In genomic region chr1:195197116-195197515, GRCh38 we compare ENCODE assay signal across 18 cellular contexts.
DNase-seq lines count a peak whose midpoint lies in the region; ATAC-seq, FAIRE-seq and TF ChIP-seq lines count a peak whose summit lies in the region.
"Had no signal": no experiment of that assay in that cellular context is flagged by ENCODE, and none has a peak within 500 bp of the region (broad histone marks: within the 10 kb centered on the region; RNA-seq: fewer than 3 reads in every experiment).

No MANE protein-coding gene starts in this region.

- H3K4me1 ChIP-seq in OCI-LY3 (ENCODE audit: low read length) (peaks cover 29% of the 10 kb centered on the region), kidney (ENCODE audit: control insufficient read depth in 1 of 2, insufficient read depth in 1 of 2, low read depth in 1 of 2, low read length in 2 of 2) (no peaks in the 10 kb centered on the region), Peyer's patch (no peaks in the 10 kb centered on the region)

- no peak overlapping the region for H3K27ac Mint-ChIP-seq in activated CD8-positive, alpha-beta T cell treated with anti-CD3 and anti-CD28 coated beads, Interleukin-2, amount 10 ng/mL, durations not matched to agents 7 days and 5 days
- H3K27ac Mint-ChIP-seq: CD4-positive, alpha-beta memory T cell; HFFc6 had no signal

- no peaks in the 10 kb centered on the region for H3K36me3 ChIP-seq in KOPT-K1 (ENCODE audit: insufficient read depth, low read length)
- H3K36me3 ChIP-seq in OCI-LY3 (replicated peaks; ENCODE audit: low read depth, low read length): no peaks in the 10 kb centered on the region
- H3K36me3 ChIP-seq in kidney (ENCODE audit: control insufficient read depth in 1 of 2, insufficient read depth in 2 of 2, low read length in 2 of 2): no peaks in the 10 kb centered on the region
- no peaks in the 10 kb centered on the region for H3K36me3 ChIP-seq in Peyer's patch

- DNase-seq in kidney: no peak
- DNase-seq in activated CD8-positive, alpha-beta T cell treated with anti-CD3 and anti-CD28 coated beads, Interleukin-2, amount 10 ng/mL, durations not matched to agents 7 days and 5 days: no peak
- no peak for DNase-seq in Peyer's patch
- DNase-seq in NCI-H1417 (lab: John Stamatoyannopoulos, UW): no peak
- DNase-seq: C1 segment of cervical spinal cord; Calu3; CD4-positive, alpha-beta memory T cell; COR-L47; DMS53; DMS79 treated with DMSO at 0.1 percent for 48 hours; GF-D8; H9; HFFc6 had no signal

- no peaks in the 10 kb centered on the region for H3K9me3 Mint-ChIP-seq in activated CD8-positive, alpha-beta T cell treated with anti-CD3 and anti-CD28 coated beads, Interleukin-2, amount 10 ng/mL, durations not matched to agents 7 days and 5 days (ENCODE audit: insufficient read depth)
- H3K9me3 Mint-ChIP-seq: CD4-positive, alpha-beta memory T cell; GM23338; H9; HFFc6 had no signal

- peaks cover 17% of the 10 kb centered on the region for H3K9me3 ChIP-seq in KOPT-K1 (ENCODE audit: insufficient read depth, low read length, poor library complexity, severe bottlenecking)
- H3K9me3 ChIP-seq in OCI-LY3 (ENCODE audit: insufficient read depth, low read length): peaks cover 5% of the 10 kb centered on the region; the same call in 1 of the 2 replicates
- H3K9me3 ChIP-seq in kidney (ENCODE audit: control insufficient read depth in 1 of 2, low read length in 2 of 2): no peaks in the 10 kb centered on the region
- no peaks in the 10 kb centered on the region for H3K9me3 ChIP-seq in Peyer's patch

- TF ChIP-seq CTCF in OCI-LY3 (IDR thresholded peaks at IDR 0.05; ENCODE audit: low read depth, low read length) (no peak), kidney (IDR thresholded peaks at IDR 0.05; ENCODE audit: borderline replicate concordance, extremely low read depth, insufficient read depth) (no peak), Peyer's patch (IDR thresholded peaks at IDR 0.05) (no peak)

- POLR2A ChIA-PET in activated CD8-positive, alpha-beta T cell treated with anti-CD3 and anti-CD28 coated beads, Interleukin-2, amount 10 ng/mL, durations not matched to agents 7 days and 5 days (lab: Charles Lee): no interaction called here

- H3K4me3 Mint-ChIP-seq in activated CD8-positive, alpha-beta T cell treated with anti-CD3 and anti-CD28 coated beads, Interleukin-2, amount 10 ng/mL, durations not matched to agents 7 days and 5 days: no peak overlapping the region
- H3K4me3 Mint-ChIP-seq: CD4-positive, alpha-beta memory T cell; GM23338; H9; HFFc6 had no signal

- H3K9ac ChIP-seq in OCI-LY3 (ENCODE audit: low read length) (no peak overlapping the region), kidney (ENCODE audit: low read length in 2 of 2) (no peak overlapping the region)

- no peak for TF ChIP-seq POLR2A in Peyer's patch (IDR thresholded peaks at IDR 0.05)

- no peak for ATAC-seq in activated CD8-positive, alpha-beta T cell treated with anti-CD3 and anti-CD28 coated beads, Interleukin-2, amount 10 ng/mL, durations not matched to agents 7 days and 5 days
- ATAC-seq: GM23338 had no signal

- CTCF ChIA-PET in activated CD8-positive, alpha-beta T cell treated with anti-CD3 and anti-CD28 coated beads, Interleukin-2, amount 10 ng/mL, durations not matched to agents 7 days and 5 days (lab: Charles Lee): no interaction called here

- peak overlapping the region; percentile 6; the same call in 1 of the 2 replicates for H3K4me2 ChIP-seq in OCI-LY3 (ENCODE audit: low read length)
- H3K4me2 ChIP-seq: GM23338 had no signal

- intact Hi-C loops in kidney (cut with DNase I): no loop called here

- H3K36me3 Mint-ChIP-seq in activated CD8-positive, alpha-beta T cell treated with anti-CD3 and anti-CD28 coated beads, Interleukin-2, amount 10 ng/mL, durations not matched to agents 7 days and 5 days (ENCODE audit: low read depth): no peaks in the 10 kb centered on the region
- H3K36me3 Mint-ChIP-seq: CD4-positive, alpha-beta memory T cell had no signal

- peaks cover 20% of the 10 kb centered on the region for H4K20me1 ChIP-seq in OCI-LY3 (ENCODE audit: insufficient read depth, low read length)

- FAIRE-seq in kidney (lab: Jason Lieb, UNC): peak; percentile 57
- FAIRE-seq: GM12891, GM18507 had no signal

- no peaks in the 10 kb centered on the region for H3K27me3 Mint-ChIP-seq in activated CD8-positive, alpha-beta T cell treated with anti-CD3 and anti-CD28 coated beads, Interleukin-2, amount 10 ng/mL, durations not matched to agents 7 days and 5 days (ENCODE audit: low read depth)

- peaks cover 10% of the 10 kb centered on the region for H3K4me1 Mint-ChIP-seq in activated CD8-positive, alpha-beta T cell treated with anti-CD3 and anti-CD28 coated beads, Interleukin-2, amount 10 ng/mL, durations not matched to agents 7 days and 5 days (ENCODE audit: low read depth)

- no peak overlapping the region for H2AFZ ChIP-seq in OCI-LY3 (ENCODE audit: low read depth, low read length)

- H3K4me3 ChIP-seq in OCI-LY3 (ENCODE audit: low read length): no peak overlapping the region
- no peak overlapping the region for H3K4me3 ChIP-seq in kidney (ENCODE audit: low read length in 2 of 2)
- no peak overlapping the region for H3K4me3 ChIP-seq in Peyer's patch
- H3K4me3 ChIP-seq: GM23338 had no signal

- H3K27me3 ChIP-seq in OCI-LY3 (ENCODE audit: low read depth, low read length): peaks cover 58% of the 10 kb centered on the region
- H3K27me3 ChIP-seq in Peyer's patch: no peaks in the 10 kb centered on the region

- no peaks in the 10 kb centered on the region for H3K79me2 ChIP-seq in OCI-LY3 (ENCODE audit: low read length)

- H3K27ac ChIP-seq in KOPT-K1 (ENCODE audit: low read depth, low read length, poor library complexity, severe bottlenecking) (peak overlapping the region; percentile 93), OCI-LY3 (ENCODE audit: low read length) (no peak overlapping the region), kidney (ENCODE audit: low read depth in 2 of 2, low read length in 2 of 2) (no peak overlapping the region), Peyer's patch (no peak overlapping the region)
